ENCODE assay signal across 6 cellular contexts in genomic region chr1:66993076-66993475, GRCh38.
"Had no signal": no experiment of that assay in that cellular context is flagged by ENCODE, and none has a peak within 500 bp of the region (broad histone marks: within the 10 kb centered on the region; RNA-seq: fewer than 3 reads in every experiment).

No MANE protein-coding gene starts in this region.

- H3K27me3 Mint-ChIP-seq: IgD-negative memory B cell had no signal

- H3K27ac Mint-ChIP-seq: IgD-negative memory B cell had no signal

- DNase-seq: IMR-90 had no signal

- H3K4me3 Mint-ChIP-seq: IgD-negative memory B cell had no signal

- FAIRE-seq: HepG2, HTR-8/SVneo, K562 had no signal

- H3K27ac ChIP-seq: HL-60 had no signal

- H3K4me3 ChIP-seq: K562 had no signal

- H3K9me3 Mint-ChIP-seq: IgD-negative memory B cell had no signal
